19 cellular contexts compared by ENCODE assay signal in genomic region chr1:21082078-21082477, GRCh38.
DNase-seq lines count a peak whose midpoint lies in the region; ATAC-seq and TF ChIP-seq lines count a peak whose summit lies in the region.
"Had no signal": no experiment of that assay in that cellular context is flagged by ENCODE, and none has a peak within 500 bp of the region (broad histone marks: within the 10 kb centered on the region; RNA-seq: fewer than 3 reads in every experiment).

No MANE protein-coding gene starts in this region.

- H2AFZ ChIP-seq in GM23248 (no peak overlapping the region), IMR-90 (replicated peaks; ENCODE audit: low read length, poor library complexity) (no peak overlapping the region)

- H2BK15ac ChIP-seq in IMR-90 (ENCODE audit: low read depth, low read length), result no peak overlapping the region

- peaks cover 10% of the 10 kb centered on the region for H3K4me1 Mint-ChIP-seq in endodermal cell

- H3F3A ChIP-seq in GM23248 (ENCODE audit: insufficient read depth), result peaks cover 22% of the 10 kb centered on the region; the same call in 1 of the 2 replicates

- dilution Hi-C loops in IMR-90 (cut with HindIII; ENCODE audit: low sequenced_read_pairs, unreplicated experiment), result no loop called here

- no peaks in the 10 kb centered on the region for H3K27me3 Mint-ChIP-seq in endodermal cell (ENCODE audit: insufficient read depth)

- H3K27me3 ChIP-seq in GM23248 (replicated peaks; ENCODE audit: insufficient read depth), result no peaks in the 10 kb centered on the region
- no peaks in the 10 kb centered on the region for H3K27me3 ChIP-seq in IMR-90 (ENCODE audit: control insufficient read depth, insufficient read depth, low read length)
- no peaks in the 10 kb centered on the region for H3K27me3 ChIP-seq in endodermal cell (ENCODE audit: control insufficient read depth, insufficient read depth, low read length, poor library complexity, severe bottlenecking)

- no peak overlapping the region for H3K56ac ChIP-seq in IMR-90 (ENCODE audit: extremely low read depth, insufficient read depth, low read length)

- no TSS peak for BruUV-seq in IMR-90 (replicated peaks; lab: Mats Ljungman, UMichigan)

- H3K9me2 ChIP-seq in GM23248 (ENCODE audit: insufficient read depth), result no peaks in the 10 kb centered on the region

- H4K5ac ChIP-seq in IMR-90 (ENCODE audit: low read depth, low read length), result no peak overlapping the region

- peak overlapping the region; percentile 61; the same call in 1 of the 2 replicates for H3K23ac ChIP-seq in IMR-90 (ENCODE audit: low read depth, low read length)

- no peak for TF ChIP-seq POLR2A in IMR-90 (IDR thresholded peaks at IDR 0.05; ENCODE audit: low read depth, low read length)

- CTCF ChIA-PET in IMR-90 (lab: Yijun Ruan, JAX), result no interaction called here

- H3K36me3 Mint-ChIP-seq in endodermal cell (ENCODE audit: low read depth), result peaks cover 43% of the 10 kb centered on the region

- H3K14ac ChIP-seq in IMR-90 (replicated peaks; ENCODE audit: low read depth, low read length), result no peak overlapping the region

- no peak overlapping the region for H2BK20ac ChIP-seq in IMR-90 (ENCODE audit: low read depth, low read length)

- ATAC-seq in IMR-90 (ENCODE audit: low read depth), result no peak
- ATAC-seq in HG02588 (IDR thresholded peaks at IDR 0.05; ENCODE audit: unreplicated experiment), result no peak
- ATAC-seq: HepG2 had no signal

- no peak overlapping the region for H3K4me3 Mint-ChIP-seq in endodermal cell
- H3K4me3 Mint-ChIP-seq: CD14-positive monocyte had no signal

- H3K79me1 ChIP-seq in IMR-90 (ENCODE audit: low read depth in 1 of 2, low read length in 2 of 2), result peaks cover 35 to 73% of the 10 kb centered on the region in 2 experiments

- no peak overlapping the region for H3K4me3 ChIP-seq in GM23248
- no peak overlapping the region for H3K4me3 ChIP-seq in IMR-90 (ENCODE audit: insufficient read depth, low read depth, low read length)
- no peak overlapping the region for H3K4me3 ChIP-seq in endodermal cell (ENCODE audit: low read length)
- H3K4me3 ChIP-seq: HAP-1 had no signal

- no peaks in the 10 kb centered on the region for H3K9me3 ChIP-seq in GM23248 (ENCODE audit: low read depth)
- H3K9me3 ChIP-seq in IMR-90 (ENCODE audit: control insufficient read depth, insufficient read depth, low read length), result no peaks in the 10 kb centered on the region
- H3K9me3 ChIP-seq in endodermal cell (ENCODE audit: control insufficient read depth, low read length), result no peaks in the 10 kb centered on the region
- H3K9me3 ChIP-seq: HAP-1 had no signal

- POLR2A ChIA-PET in IMR-90 (lab: Charles Lee; ENCODE audit: unreplicated experiment), result no interaction called here

- WGBS in GM23248 (ENCODE audit: low coverage in 1 of 2, low lambda C conversion rate in 2 of 2, missing lambda C conversion rate in 2 of 2), 2 experiments, result 77% methylated on average over 6 of the region's 6 CpGs
- WGBS in IMR-90 (ENCODE audit: extremely low coverage in 2 of 2, insufficient read length in 1 of 2), 2 experiments, result no CpG with 5 or more reads among the region's 6 CpGs
- WGBS in endodermal cell (ENCODE audit: insufficient coverage in 1 of 2, insufficient read length in 1 of 2), 2 experiments, result 97 to 100% methylated on average over 5 to 6 of the region's 6 CpGs

- peak overlapping the region; percentile 76 for H3K27ac Mint-ChIP-seq in endodermal cell

- no peak overlapping the region for H2BK5ac ChIP-seq in IMR-90 (ENCODE audit: low read depth, low read length, poor library complexity, severe bottlenecking)

- H4K20me1 ChIP-seq in GM23248 (ENCODE audit: insufficient read depth) (no peaks in the 10 kb centered on the region), IMR-90 (ENCODE audit: insufficient read depth, low read length) (peaks cover 7% of the 10 kb centered on the region)

- intact Hi-C loops in IMR-90 (cut with micrococcal nuclease), result no loop called here

- H3K9ac ChIP-seq in GM23248 (no peak overlapping the region), IMR-90 (ENCODE audit: low read depth, low read length) (no peak overlapping the region), endodermal cell (ENCODE audit: extremely low read depth, low read length, poor library complexity, severe bottlenecking) (no peak overlapping the region)
- H3K9ac ChIP-seq: KMS-11 had no signal

- in situ Hi-C loops in GM23248 (cut with MboI), result no loop called here
- in situ Hi-C loops in IMR-90 (cut with MboI; ENCODE audit: low sequenced_read_pairs), result no loop called here

- peaks cover 94% of the 10 kb centered on the region for H3K79me2 ChIP-seq in GM23248 (ENCODE audit: insufficient read depth)

- H3K4me1 ChIP-seq in GM23248 (ENCODE audit: insufficient read depth) (peaks cover 19% of the 10 kb centered on the region), IMR-90 (ENCODE audit: control insufficient read depth, insufficient read depth, low read length) (peaks cover 2% of the 10 kb centered on the region), endodermal cell (ENCODE audit: control insufficient read depth, insufficient read depth, low read length) (no peaks in the 10 kb centered on the region)

- no peak for TF ChIP-seq RAD21 in IMR-90 (IDR thresholded peaks at IDR 0.05; ENCODE audit: low read length)

- H2AK5ac ChIP-seq in IMR-90 (ENCODE audit: low read depth, low read length), result no peak overlapping the region; the same call in 1 of the 2 replicates

- no peaks in the 10 kb centered on the region for H3K9me3 Mint-ChIP-seq in endodermal cell

- H3K4me2 ChIP-seq in GM23248 (ENCODE audit: unreplicated experiment) (no peak overlapping the region), IMR-90 (ENCODE audit: low read depth, low read length) (no peak overlapping the region)
- H3K4me2 ChIP-seq: KMS-11 had no signal

- H3K27ac ChIP-seq in GM23248, result peak overlapping the region; percentile 90
- H3K27ac ChIP-seq in IMR-90 (ENCODE audit: insufficient read depth, low read length), result no peak overlapping the region
- no peak overlapping the region for H3K27ac ChIP-seq in endodermal cell (ENCODE audit: low read depth, low read length)
- H3K27ac ChIP-seq: KMS-11 had no signal

- H4K8ac ChIP-seq in IMR-90 (ENCODE audit: low read depth in 2 of 2, low read length in 2 of 2), result no peak overlapping the region

- H2AK9ac ChIP-seq in IMR-90 (replicated peaks; ENCODE audit: low read depth, low read length, poor library complexity), result no peak overlapping the region

- no peak overlapping the region for H4K91ac ChIP-seq in IMR-90 (ENCODE audit: insufficient read depth, low read depth, low read length)

- H2BK120ac ChIP-seq in IMR-90 (ENCODE audit: low read depth, low read length), result no peak overlapping the region

- H3K18ac ChIP-seq in IMR-90 (ENCODE audit: low read depth, low read length), result no peak overlapping the region

- H3K9me1 ChIP-seq in IMR-90 (ENCODE audit: insufficient read depth, low read length), result peaks cover 4% of the 10 kb centered on the region; the same call in 1 of the 2 replicates

- TF ChIP-seq CTCF in IMR-90 (conservative IDR thresholded peaks at IDR 0.05; ENCODE audit: low read depth, low read length) (no peak), endodermal cell (conservative IDR thresholded peaks at IDR 0.05) (no peak)

- DNase-seq in GM23248, result no peak
- peak; percentile 44 for DNase-seq in IMR-90
- DNase-seq in endodermal cell, result no peak
- DNase-seq in iris pigment epithelial cell (ENCODE audit: low read depth), result peak; percentile 52
- DNase-seq in kidney glomerular epithelial cell (lab: John Stamatoyannopoulos, UW), result no peak
- no peak for DNase-seq in T-helper 2 cell
- no peak for DNase-seq in hypothalamus (lab: John Stamatoyannopoulos, UW)
- DNase-seq: AML-193, COR-L47, NCI-H1436 treated with DMSO at 0.1 percent for 48 hours, NCI-H2029 treated with DMSO at 0.1 percent for 48 hours, NCI-H526, SIG-M5, SW 1271 had no signal

- H3K36me3 ChIP-seq in GM23248 (ENCODE audit: low read depth) (peaks cover 12% of the 10 kb centered on the region), IMR-90 (ENCODE audit: control insufficient read depth, insufficient read depth, low read length) (peaks cover 9% of the 10 kb centered on the region), endodermal cell (ENCODE audit: control insufficient read depth, insufficient read depth, low read length) (peaks cover 32% of the 10 kb centered on the region)

- no peak overlapping the region for H3K4ac ChIP-seq in IMR-90 (ENCODE audit: low read depth, low read length)

TF ChIP-seq in IMR-90, 13 proteins besides CTCF, POLR2A, EP300 and RAD21:
- TF ChIP-seq NFE2L2 (IDR thresholded peaks at IDR 0.05; ENCODE audit: low read depth, low read length) (no peak), USF2 (IDR thresholded peaks at IDR 0.05; ENCODE audit: low read depth, low read length) (no peak), RCOR1 (IDR thresholded peaks at IDR 0.05; ENCODE audit: insufficient replicate concordance, low read length) (no peak), CHD1 (IDR thresholded peaks at IDR 0.05; ENCODE audit: low read depth, low read length) (no peak), MAFK (IDR thresholded peaks at IDR 0.05; ENCODE audit: low read depth, low read length) (no peak), BHLHE40 (IDR thresholded peaks at IDR 0.05; ENCODE audit: low read depth, low read length) (no peak)

Comparison
In these comparisons a context has a peak if more than half of its experiments do, and no peak if none do; other contexts are left out.
1. DNase-seq: peak in IMR-90 (single experiment) and iris pigment epithelial cell (single experiment); none in GM23248 (single experiment), endodermal cell (single experiment), kidney glomerular epithelial cell (single experiment), T-helper 2 cell (0 of 5) and hypothalamus (0 of 51).